In genomic region chr13:85501616-85502015, GRCh38 we compare ENCODE assay signal across 16 cellular contexts.
DNase-seq lines count a peak whose midpoint lies in the region.
"Had no signal": no experiment of that assay in that cellular context is flagged by ENCODE, and none has a peak within 500 bp of the region (broad histone marks: within the 10 kb centered on the region; RNA-seq: fewer than 3 reads in every experiment).

No MANE protein-coding gene starts in this region.

- H3K23ac ChIP-seq in trophoblast cell (ENCODE audit: low read length): no peak overlapping the region

- H3K27ac Mint-ChIP-seq in activated CD4-positive, alpha-beta T cell treated with anti-CD3 and anti-CD28 coated beads, Interleukin-2, amount 10 ng/mL, durations not matched to agents 24 days and 14 days: no peak overlapping the region
- H3K27ac Mint-ChIP-seq: CD14-positive monocyte; CD8-positive, alpha-beta T cell had no signal

- no peak overlapping the region for H3K4me3 ChIP-seq in trophoblast cell (ENCODE audit: low read depth, low read length)

- no peak overlapping the region for H3K4ac ChIP-seq in trophoblast cell (ENCODE audit: low read depth, low read length)

- H3K9me3 Mint-ChIP-seq in activated CD4-positive, alpha-beta T cell treated with anti-CD3 and anti-CD28 coated beads, Interleukin-2, amount 10 ng/mL, durations not matched to agents 24 days and 14 days: no peaks in the 10 kb centered on the region

- H2BK120ac ChIP-seq in trophoblast cell (ENCODE audit: insufficient read depth, low read length, poor library complexity): no peak overlapping the region

- H3K27me3 Mint-ChIP-seq in activated CD4-positive, alpha-beta T cell treated with anti-CD3 and anti-CD28 coated beads, Interleukin-2, amount 10 ng/mL, durations not matched to agents 24 days and 14 days: no peaks in the 10 kb centered on the region

- no peak overlapping the region for H2BK12ac ChIP-seq in trophoblast cell (ENCODE audit: low read length)

- H3K36me3 Mint-ChIP-seq in activated CD4-positive, alpha-beta T cell treated with anti-CD3 and anti-CD28 coated beads, Interleukin-2, amount 10 ng/mL, durations not matched to agents 24 days and 14 days (ENCODE audit: low read depth): no peaks in the 10 kb centered on the region
- H3K36me3 Mint-ChIP-seq: CD14-positive monocyte; CD8-positive, alpha-beta T cell had no signal

- H4K8ac ChIP-seq in trophoblast cell (ENCODE audit: low read depth, low read length): no peak overlapping the region

- no peak overlapping the region for H4K12ac ChIP-seq in trophoblast cell (ENCODE audit: low read depth, low read length)

- intact Hi-C loops in activated CD4-positive, alpha-beta T cell treated with anti-CD3 and anti-CD28 coated beads, Interleukin-2, amount 10 ng/mL, durations not matched to agents 24 days and 14 days (cut with micrococcal nuclease): no loop called here

- H3K9me3 ChIP-seq in trophoblast cell (ENCODE audit: insufficient read depth, low read depth, low read length): no peaks in the 10 kb centered on the region

- H3K9ac ChIP-seq in trophoblast cell (ENCODE audit: low read length): no peak overlapping the region

- H3K14ac ChIP-seq in trophoblast cell (ENCODE audit: low read length): no peak overlapping the region

- peak overlapping the region; percentile 69 for H3K27ac ChIP-seq in epithelial cell of prostate
- H3K27ac ChIP-seq in trophoblast cell (ENCODE audit: low read depth, low read length): peak overlapping the region; percentile 70
- H3K27ac ChIP-seq: 22Rv1, HL-60 had no signal

- no peaks in the 10 kb centered on the region for H3K4me1 Mint-ChIP-seq in activated CD4-positive, alpha-beta T cell treated with anti-CD3 and anti-CD28 coated beads, Interleukin-2, amount 10 ng/mL, durations not matched to agents 24 days and 14 days
- H3K4me1 Mint-ChIP-seq: CD14-positive monocyte had no signal

- H3K27me3 ChIP-seq in trophoblast cell (ENCODE audit: insufficient read depth, low read length): no peaks in the 10 kb centered on the region

- H3K18ac ChIP-seq in trophoblast cell (ENCODE audit: low read length): no peak overlapping the region

- no peak overlapping the region for H2AFZ ChIP-seq in trophoblast cell (ENCODE audit: insufficient read depth, low read length, poor library complexity)

- no peaks in the 10 kb centered on the region for H3K79me2 ChIP-seq in trophoblast cell (ENCODE audit: control insufficient read depth, insufficient read depth, low read length, poor library complexity)

- peaks cover 0 to 7% of the 10 kb centered on the region in 2 experiments for H3K4me1 ChIP-seq in trophoblast cell (ENCODE audit: control insufficient read depth in 1 of 2, insufficient read depth in 2 of 2, low read length in 2 of 2)

- no peak overlapping the region for H2AK5ac ChIP-seq in trophoblast cell (ENCODE audit: low read length)

- H3K4me3 Mint-ChIP-seq in activated CD4-positive, alpha-beta T cell treated with anti-CD3 and anti-CD28 coated beads, Interleukin-2, amount 10 ng/mL, durations not matched to agents 24 days and 14 days: no peak overlapping the region
- H3K4me3 Mint-ChIP-seq: CD14-positive monocyte; CD8-positive, alpha-beta T cell had no signal

- H4K91ac ChIP-seq in trophoblast cell (ENCODE audit: low read depth, low read length): no peak overlapping the region

- no peak overlapping the region for H3K4me2 ChIP-seq in trophoblast cell (ENCODE audit: low read length)

- H2BK5ac ChIP-seq in trophoblast cell (ENCODE audit: low read depth, low read length, poor library complexity): no peak overlapping the region

- H3K79me1 ChIP-seq in trophoblast cell (ENCODE audit: low read length): peaks cover 16% of the 10 kb centered on the region

- DNase-seq in NCI-H526 (lab: John Stamatoyannopoulos, UW) (peak; percentile 22 to 36), NCI-H526 treated with DMSO at 0.1 percent for 48 hours (lab: John Stamatoyannopoulos, UW) (no peak), OCI-M1 (lab: John Stamatoyannopoulos, UW) (peak; percentile 61), epithelial cell of prostate (ENCODE audit: low read depth, low spot score) (no peak), trophoblast cell (peak in 1 of 2 donors; percentile 4), anterior cingulate cortex (lab: John Stamatoyannopoulos, UW) (no peak), HPDE6-E6E7 (ENCODE audit: extremely low spot score) (no peak)
- DNase-seq in activated CD4-positive, alpha-beta T cell treated with anti-CD3 and anti-CD28 coated beads, Interleukin-2, amount 10 ng/mL, durations not matched to agents 24 days and 14 days: no peak
- DNase-seq: CD8-positive, alpha-beta T cell; COR-L47; DMS153; DND-41; GDM1 had no signal

- no peaks in the 10 kb centered on the region for H3K36me3 ChIP-seq in trophoblast cell (ENCODE audit: control insufficient read depth in 1 of 2, insufficient read depth in 2 of 2, low read length in 2 of 2)

Comparison
In these comparisons a context has a peak if more than half of its experiments do, and no peak if none do; other contexts are left out.
1. DNase-seq: peak in NCI-H526 (2 of 2) and OCI-M1 (single experiment); none in NCI-H526 treated with DMSO at 0.1 percent for 48 hours (single experiment), epithelial cell of prostate (single experiment), anterior cingulate cortex (0 of 58), HPDE6-E6E7 (single experiment) and activated CD4-positive, alpha-beta T cell treated with anti-CD3 and anti-CD28 coated beads, Interleukin-2, amount 10 ng/mL, durations not matched to agents 24 days and 14 days (single experiment).